1 cellular context compared by ENCODE assay signal in genomic region chr1:30126839-30127238, GRCh38.
TF ChIP-seq lines count a peak whose summit lies in the region.

No MANE protein-coding gene starts in this region.

TF ChIP-seq in HEK293, 187 proteins besides CTCF, POLR2A, EP300 and RAD21 (continued from another document):
- TF ChIP-seq ZNF792 (tag by site-specific recombination; IDR thresholded peaks at IDR 0.05) (no peak), SP7 (tag by site-specific recombination; IDR thresholded peaks at IDR 0.05) (peak; percentile 97), ZFHX2 (tag by site-specific recombination; conservative IDR thresholded peaks at IDR 0.05) (peak; percentile 91), ZNF37A (tag by site-specific recombination; IDR thresholded peaks at IDR 0.05) (no peak), PRDM6 (tag by site-specific recombination; IDR thresholded peaks at IDR 0.05) (peak; percentile 54; the same call in 1 of the 2 replicates), GLIS1 (tag by site-specific recombination; IDR thresholded peaks at IDR 0.05) (no peak), ZNF426 (tag by site-specific recombination; IDR thresholded peaks at IDR 0.05) (no peak), EGR2 (tag by site-specific recombination; IDR thresholded peaks at IDR 0.05; ENCODE audit: low read depth) (peak; percentile 89), ZBTB21 (tag by site-specific recombination; IDR thresholded peaks at IDR 0.05) (no peak), KLF10 (tag by site-specific recombination; IDR thresholded peaks at IDR 0.05) (no peak), ZNF24 (tag by site-specific recombination; IDR thresholded peaks at IDR 0.05) (no peak), ZNF157 (tag by site-specific recombination; IDR thresholded peaks at IDR 0.05) (no peak), ZNF132 (tag by site-specific recombination; IDR thresholded peaks at IDR 0.05; ENCODE audit: borderline replicate concordance) (no peak), TRIM28 (IDR thresholded peaks at IDR 0.05; ENCODE audit: borderline replicate concordance, low read length) (peak; percentile 54; the same call in 1 of the 2 replicates), KLF17 (tag by site-specific recombination; IDR thresholded peaks at IDR 0.05) (no peak), ZNF148 (tag by site-specific recombination; IDR thresholded peaks at IDR 0.05; ENCODE audit: borderline replicate concordance) (no peak), ZNF555 (tag by site-specific recombination; conservative IDR thresholded peaks at IDR 0.05) (no peak), ZNF26 (tag by site-specific recombination; IDR thresholded peaks at IDR 0.05) (no peak), KLF8 (tag by site-specific recombination; IDR thresholded peaks at IDR 0.05) (no peak), YY1 (tag by site-specific recombination; IDR thresholded peaks at IDR 0.05) (0 out of 2 replicates have a peak, but pooled peaks have one; percentile 15), ZNF416 (tag by site-specific recombination; IDR thresholded peaks at IDR 0.05) (no peak), ZNF280D (tag by site-specific recombination; IDR thresholded peaks at IDR 0.05) (no peak), BCL11A (tag by site-specific recombination; IDR thresholded peaks at IDR 0.05; ENCODE audit: low read depth) (no peak), ZNF785 (tag by site-specific recombination; IDR thresholded peaks at IDR 0.05) (no peak), ZNF248 (tag by site-specific recombination; IDR thresholded peaks at IDR 0.05) (no peak), ZNF16 (tag by site-specific recombination; IDR thresholded peaks at IDR 0.05; ENCODE audit: low read depth) (no peak), ZNF692 (tag by site-specific recombination; IDR thresholded peaks at IDR 0.05) (no peak), GLI2 (tag by site-specific recombination; IDR thresholded peaks at IDR 0.05; ENCODE audit: borderline replicate concordance, low read depth) (no peak), ZSCAN18 (tag by site-specific recombination; IDR thresholded peaks at IDR 0.05) (no peak)
TF ChIP-seq in HEK293: peak in this region for 6.
